In the genomic region with DNA sequence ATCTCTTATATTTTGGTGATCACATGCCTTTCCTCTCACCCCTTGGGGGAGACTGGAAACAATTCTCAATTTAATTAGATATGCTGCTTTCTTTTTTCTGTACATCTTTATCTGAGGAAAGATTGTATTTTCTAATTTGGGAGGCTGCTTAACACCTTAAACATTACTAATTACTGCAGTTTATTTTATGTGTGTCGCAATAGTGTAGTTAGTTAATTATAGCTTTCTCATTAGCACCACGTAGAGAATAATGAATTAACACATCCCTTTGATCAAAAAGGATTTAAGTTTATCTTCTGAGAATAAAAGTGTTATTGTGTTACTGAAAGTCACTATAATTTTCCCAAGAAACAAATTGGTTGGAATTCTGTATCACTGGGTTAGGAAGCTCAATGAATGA, we compare ENCODE assay signal across 25 cellular contexts. TPM values are rescaled to one million over a fixed set of nuclear protein-coding genes. Genes with fewer than 3 reads are reported as not detected.
DNase-seq lines count a peak whose midpoint lies in the region; ATAC-seq, FAIRE-seq and TF ChIP-seq lines count a peak whose summit lies in the region.
"Had no signal": no experiment of that assay in that cellular context is flagged by ENCODE, and none has a peak within 500 bp of the region (broad histone marks: within the 10 kb centered on the region; RNA-seq: fewer than 3 reads in every experiment).

No MANE protein-coding gene starts in this region.

- CTCF ChIA-PET in IMR-90 (lab: Yijun Ruan, JAX): no interaction called here
- CTCF ChIA-PET in K562 (lab: Yijun Ruan, JAX; ENCODE audit: low intra/inter-chr PET ratio): no interaction called here

- no peak overlapping the region for H3K9ac ChIP-seq in IMR-90 (ENCODE audit: low read depth, low read length)
- no peak overlapping the region for H3K9ac ChIP-seq in K562 (ENCODE audit: insufficient read depth in 1 of 2, low read depth in 2 of 2, low read length in 2 of 2)
- no peak overlapping the region for H3K9ac ChIP-seq in endocrine pancreas (ENCODE audit: control insufficient read depth, insufficient read depth, low read length)
- peak overlapping the region; percentile 22 for H3K9ac ChIP-seq in neural cell (ENCODE audit: low read length)
- H3K9ac ChIP-seq: BLaER1 had no signal

- H3K27me3 ChIP-seq in IMR-90 (ENCODE audit: control insufficient read depth, insufficient read depth, low read length) (peaks cover 9% of the 10 kb centered on the region), K562 (ENCODE audit: control insufficient read depth in 2 of 2, insufficient read depth in 2 of 2, low read length in 2 of 2) (no peaks in the 10 kb centered on the region), endocrine pancreas (ENCODE audit: control insufficient read depth, insufficient read depth, low read length) (no peaks in the 10 kb centered on the region), neural cell (ENCODE audit: insufficient read depth, low read depth, low read length) (no peaks in the 10 kb centered on the region)

- H3K4ac ChIP-seq in IMR-90 (ENCODE audit: low read depth, low read length): no peak overlapping the region

- WGBS in IMR-90 (ENCODE audit: extremely low coverage in 2 of 2, insufficient read length in 1 of 2), 2 experiments: no CpG with 5 or more reads among the region's 2 CpGs
- 0% methylated on average over 2 of the region's 2 CpGs for WGBS in K562 (ENCODE audit: insufficient coverage, low coverage, missing lambda C conversion rate)

- dilution Hi-C loops in IMR-90 (cut with HindIII; ENCODE audit: low sequenced_read_pairs, unreplicated experiment): no loop called here

- H3K36me3 ChIP-seq in IMR-90 (ENCODE audit: control insufficient read depth, insufficient read depth, low read length): no peaks in the 10 kb centered on the region
- H3K36me3 ChIP-seq in K562 (ENCODE audit: control insufficient read depth, insufficient read depth, low read length): no peaks in the 10 kb centered on the region
- no peaks in the 10 kb centered on the region for H3K36me3 ChIP-seq in endocrine pancreas (ENCODE audit: control insufficient read depth, insufficient read depth, low read length)
- no peaks in the 10 kb centered on the region for H3K36me3 ChIP-seq in neural cell (ENCODE audit: insufficient read depth, low read length)
- H3K36me3 ChIP-seq: BE2C, BLaER1 had no signal

- no peaks in the 10 kb centered on the region for H3K9me2 ChIP-seq in neural cell (ENCODE audit: insufficient read depth, low read length)

- no peak overlapping the region for H2AK9ac ChIP-seq in IMR-90 (replicated peaks; ENCODE audit: low read depth, low read length, poor library complexity)

- H3K27ac Mint-ChIP-seq in activated T-cell treated with anti-CD3 and anti-CD28 coated beads, Interleukin-2, amount 50 U/mL, for 72 hours: no peak overlapping the region
- H3K27ac Mint-ChIP-seq: CD14-positive monocyte; CD4-positive, alpha-beta memory T cell; CD4-positive, CD25-positive, alpha-beta regulatory T cell had no signal

- FAIRE-seq in K562 (lab: Jason Lieb, UNC): no peak
- FAIRE-seq: A204.1, D721Med, G401.6, GM12891, GM19239 had no signal

- no peak overlapping the region for H2AK5ac ChIP-seq in IMR-90 (ENCODE audit: low read depth, low read length)

- no peak overlapping the region for H3K4me3 ChIP-seq in IMR-90 (ENCODE audit: insufficient read depth, low read depth, low read length)
- H3K4me3 ChIP-seq in K562: no peak overlapping the region
- peak overlapping the region; percentile 59 for H3K4me3 ChIP-seq in endocrine pancreas (ENCODE audit: control insufficient read depth, insufficient read depth, low read length)
- peak overlapping the region; percentile 81 for H3K4me3 ChIP-seq in neural cell (ENCODE audit: low read length)
- H3K4me3 ChIP-seq: BLaER1 had no signal

- H3K27me3 Mint-ChIP-seq in activated T-cell treated with anti-CD3 and anti-CD28 coated beads, Interleukin-2, amount 50 U/mL, for 72 hours (ENCODE audit: low read depth): peaks cover 8% of the 10 kb centered on the region

- H3K14ac ChIP-seq in IMR-90 (replicated peaks; ENCODE audit: low read depth, low read length): no peak overlapping the region

- H3K23ac ChIP-seq in IMR-90 (ENCODE audit: low read depth, low read length): no peak overlapping the region

- in situ Hi-C loops in IMR-90 (cut with MboI; ENCODE audit: low sequenced_read_pairs): no loop called here
- in situ Hi-C loops in K562 (cut with MboI): no loop called here

- H3K4me1 Mint-ChIP-seq in activated T-cell treated with anti-CD3 and anti-CD28 coated beads, Interleukin-2, amount 50 U/mL, for 72 hours (ENCODE audit: low read depth): no peaks in the 10 kb centered on the region
- H3K4me1 Mint-ChIP-seq: CD14-positive monocyte had no signal

- no peaks in the 10 kb centered on the region for H4K20me1 ChIP-seq in IMR-90 (ENCODE audit: insufficient read depth, low read length)
- no peaks in the 10 kb centered on the region for H4K20me1 ChIP-seq in K562 (replicated peaks; ENCODE audit: control insufficient read depth, insufficient read depth, low read length)
- no peaks in the 10 kb centered on the region for H4K20me1 ChIP-seq in neural cell (ENCODE audit: insufficient read depth)
- H4K20me1 ChIP-seq: BLaER1 had no signal

- H3K4me2 ChIP-seq in IMR-90 (ENCODE audit: low read depth, low read length): no peak overlapping the region
- no peak overlapping the region for H3K4me2 ChIP-seq in K562 (ENCODE audit: insufficient read depth, low read length)
- H3K4me2 ChIP-seq in neural cell (ENCODE audit: low read length): peak overlapping the region; percentile 55
- H3K4me2 ChIP-seq: BLaER1 had no signal

- no peak overlapping the region for H3K56ac ChIP-seq in IMR-90 (ENCODE audit: extremely low read depth, insufficient read depth, low read length)

- POLR2A ChIA-PET in IMR-90 (lab: Charles Lee; ENCODE audit: unreplicated experiment): no interaction called here
- POLR2A ChIA-PET in K562 (lab: Yijun Ruan, JAX): no interaction called here

- intact Hi-C loops in IMR-90 (cut with micrococcal nuclease) (no loop called here), K562 (cut with micrococcal nuclease) (no loop called here)

- H3K36me3 Mint-ChIP-seq in activated T-cell treated with anti-CD3 and anti-CD28 coated beads, Interleukin-2, amount 50 U/mL, for 72 hours (ENCODE audit: insufficient read depth in 2 of 2): peaks cover 3 to 5% of the 10 kb centered on the region in 2 donors
- H3K36me3 Mint-ChIP-seq: CD4-positive, alpha-beta memory T cell; CD4-positive, CD25-positive, alpha-beta regulatory T cell had no signal

- no peak overlapping the region for H4K8ac ChIP-seq in IMR-90 (ENCODE audit: low read depth in 2 of 2, low read length in 2 of 2)

- H3K9me3 Mint-ChIP-seq in activated T-cell treated with anti-CD3 and anti-CD28 coated beads, Interleukin-2, amount 50 U/mL, for 72 hours: peaks cover 0 to 2% of the 10 kb centered on the region in 2 donors

- H3K4me1 ChIP-seq in IMR-90 (ENCODE audit: control insufficient read depth, insufficient read depth, low read length) (no peaks in the 10 kb centered on the region), K562 (replicated peaks in 1 of 2; ENCODE audit: control insufficient read depth in 2 of 2, insufficient read depth in 2 of 2, low read length in 2 of 2) (no peaks in the 10 kb centered on the region; a peak in 1 of 5 replicates), endocrine pancreas (ENCODE audit: control insufficient read depth, insufficient read depth, low read length) (peaks cover 13% of the 10 kb centered on the region)
- H3K4me1 ChIP-seq: BE2C had no signal

- TF ChIP-seq RAD21 in IMR-90 (IDR thresholded peaks at IDR 0.05; ENCODE audit: low read length) (no peak), K562 (CRISPR knock-in tag; conservative IDR thresholded peaks at IDR 0.05 in 1 of 2, IDR thresholded peaks at IDR 0.05 in 1 of 2) (no peak), neural cell (conservative IDR thresholded peaks at IDR 0.05) (no peak)

- H3K9me1 ChIP-seq in IMR-90 (ENCODE audit: insufficient read depth, low read length): no peaks in the 10 kb centered on the region; the same call in 1 of the 2 replicates
- H3K9me1 ChIP-seq in K562 (ENCODE audit: control insufficient read depth, insufficient read depth, low read length): no peaks in the 10 kb centered on the region

- no peak for TF ChIP-seq POLR2A in IMR-90 (IDR thresholded peaks at IDR 0.05; ENCODE audit: low read depth, low read length)
- TF ChIP-seq POLR2A in K562 (conservative IDR thresholded peaks at IDR 0.05): no peak

- DNase-seq in IMR-90: no peak
- DNase-seq in K562 (ENCODE audit: extremely low read depth in 1 of 4, low spot score in 3 of 4): no peak
- no peak for DNase-seq in NCI-H1092 treated with DMSO at 0.1 percent for 48 hours (lab: John Stamatoyannopoulos, UW)
- no peak for DNase-seq in medulla oblongata (ENCODE audit: extremely low spot score)
- DNase-seq in activated T-cell treated with anti-CD3 and anti-CD28 coated beads, Interleukin-2, amount 50 U/mL, for 72 hours: no peak
- DNase-seq: 8988T; ACHN; BE2C; C1 segment of cervical spinal cord; CD4-positive, alpha-beta memory T cell; CD4-positive, CD25-positive, alpha-beta regulatory T cell; CD8-positive, alpha-beta memory T cell; COR-L47; DMS79 treated with DMSO at 0.1 percent for 48 hours; GF-D8 had no signal

- no peak overlapping the region for H2BK20ac ChIP-seq in IMR-90 (ENCODE audit: low read depth, low read length)

- H3K79me1 ChIP-seq in IMR-90 (ENCODE audit: low read depth in 1 of 2, low read length in 2 of 2): no peaks in the 10 kb centered on the region

- no peak overlapping the region for H2BK5ac ChIP-seq in IMR-90 (ENCODE audit: low read depth, low read length, poor library complexity, severe bottlenecking)

- TF ChIP-seq EP300 in K562 (IDR thresholded peaks at IDR 0.05; ENCODE audit: low read length): no peak
- no peak for TF ChIP-seq EP300 in neural cell (conservative IDR thresholded peaks at IDR 0.05; ENCODE audit: poor library complexity, severe bottlenecking)

- no peak overlapping the region for H2BK15ac ChIP-seq in IMR-90 (ENCODE audit: low read depth, low read length)

- no peaks in the 10 kb centered on the region for H3F3A ChIP-seq in neural cell (ENCODE audit: insufficient read depth, low read length, poor library complexity, severe bottlenecking)

- no peak overlapping the region for H4K5ac ChIP-seq in IMR-90 (ENCODE audit: low read depth, low read length)

- no peak overlapping the region for H3K27ac ChIP-seq in IMR-90 (ENCODE audit: insufficient read depth, low read length)
- H3K27ac ChIP-seq in K562 (ENCODE audit: extremely low read depth, low read depth, low read length): no peak overlapping the region
- H3K27ac ChIP-seq in neural cell (ENCODE audit: low read length): peak overlapping the region; percentile 68
- H3K27ac ChIP-seq: BLaER1 had no signal

- H2AFZ ChIP-seq in IMR-90 (replicated peaks; ENCODE audit: low read length, poor library complexity) (no peak overlapping the region), K562 (ENCODE audit: low read depth, low read length) (no peak overlapping the region), neural cell (ENCODE audit: low read depth, low read length) (no peak overlapping the region)

- no TSS peak for BruUV-seq in IMR-90 (replicated peaks; lab: Mats Ljungman, UMichigan)
- no TSS peak for BruUV-seq in K562 (replicated peaks; lab: Mats Ljungman, UMichigan)

- H3K79me2 ChIP-seq in K562 (ENCODE audit: control insufficient read depth, insufficient read depth, low read length) (no peaks in the 10 kb centered on the region), neural cell (replicated peaks; ENCODE audit: insufficient read depth, low read length) (peaks cover 36% of the 10 kb centered on the region)

- ATAC-seq in IMR-90 (ENCODE audit: low read depth): no peak
- ATAC-seq in K562: no peak
- no peak for ATAC-seq in activated T-cell treated with anti-CD3 and anti-CD28 coated beads, Interleukin-2, amount 50 U/mL, for 72 hours (replicated peaks in 1 of 2)

- no peak overlapping the region for H4K91ac ChIP-seq in IMR-90 (ENCODE audit: insufficient read depth, low read depth, low read length)

- TF ChIP-seq CTCF in IMR-90 (conservative IDR thresholded peaks at IDR 0.05; ENCODE audit: low read depth, low read length): no peak
- TF ChIP-seq CTCF in K562 (IDR thresholded peaks at IDR 0.05 in 2 of 3, conservative IDR thresholded peaks at IDR 0.05 in 1 of 3; ENCODE audit: insufficient read depth in 2 of 3, low read depth in 1 of 3, low read length in 3 of 3): no peak
- no peak for TF ChIP-seq CTCF in neural cell (IDR thresholded peaks at IDR 0.05; ENCODE audit: poor library complexity, severe bottlenecking)

- H3K18ac ChIP-seq in IMR-90 (ENCODE audit: low read depth, low read length): no peak overlapping the region

- no peak overlapping the region for H3K4me3 Mint-ChIP-seq in activated T-cell treated with anti-CD3 and anti-CD28 coated beads, Interleukin-2, amount 50 U/mL, for 72 hours
- H3K4me3 Mint-ChIP-seq: CD4-positive, alpha-beta memory T cell; CD4-positive, CD25-positive, alpha-beta regulatory T cell; CD8-positive, alpha-beta memory T cell had no signal

- H3K9me3 ChIP-seq in IMR-90 (ENCODE audit: control insufficient read depth, insufficient read depth, low read length): no peaks in the 10 kb centered on the region
- no peaks in the 10 kb centered on the region for H3K9me3 ChIP-seq in K562 (replicated peaks; ENCODE audit: control insufficient read depth, insufficient read depth, low read depth, low read length)
- H3K9me3 ChIP-seq in endocrine pancreas (ENCODE audit: control insufficient read depth, low read length): no peaks in the 10 kb centered on the region
- no peaks in the 10 kb centered on the region for H3K9me3 ChIP-seq in neural cell (ENCODE audit: low read length)
- H3K9me3 ChIP-seq: BE2C had no signal

- H2BK120ac ChIP-seq in IMR-90 (ENCODE audit: low read depth, low read length): no peak overlapping the region

RNA-seq across cellular contexts. Expression of gene CHL1, which starts 4.2 kb away (rescaled TPM):
- total RNA-seq in IMR-90 (2012; rRNA removed): 1.6 and 2.2 TPM in 2 replicates
- polyA plus RNA-seq in IMR-90 (2012; rRNA removed): 0.38 and 0.87 TPM in 2 replicates
- 0.11 and 0.15 TPM in 2 replicates for polyA plus RNA-seq in IMR-90 (2012; cell fraction: cytosol; rRNA removed)
- polyA plus RNA-seq in IMR-90 (2012; cell fraction: nucleus; rRNA removed; ENCODE audit: low replicate concordance): 0.08 and 0.50 TPM in 2 replicates
- not detected in 2 replicates for total RNA-seq in K562 (2011; cell fraction: chromatin; rRNA removed; ENCODE audit: low replicate concordance)
- total RNA-seq in K562 (2011; cell fraction: nucleolus; rRNA removed): not detected in 2 replicates
- total RNA-seq in K562 (2011; cell fraction: nucleoplasm; rRNA removed): not detected in 2 replicates
- total RNA-seq in K562 (2014; rRNA removed): not detected in 2 replicates
- not detected in 2 replicates for total RNA-seq in K562 (2014; rRNA removed; fragmentation: Illumina TruSeq; extraction: Trizol)
- total RNA-seq in K562 (2015; rRNA removed; fragmentation: Illumina TruSeq; extraction: Trizol): not detected in 2 replicates
- 0.02 TPM in 1 of 2 replicates, not detected in the other for total RNA-seq in K562 (2021)
- polyA plus RNA-seq in K562 (2011; rRNA removed): not detected in 2 replicates
- polyA plus RNA-seq in K562 (2011; cell fraction: cytosol; rRNA removed): not detected in 2 replicates
- not detected in 2 replicates for polyA plus RNA-seq in K562 (2011; cell fraction: nucleus; rRNA removed)
- not detected in 2 replicates for polyA plus RNA-seq in K562 (2012)
- polyA plus RNA-seq in K562 (2014; fragmentation: Illumina TruSeq; extraction: Trizol): not detected in 2 replicates
- not detected for polyA plus RNA-seq in K562 (2014; fragmentation: Nextera tagmentation; extraction: Ambion mirVana)
- polyA plus RNA-seq in K562 (2014; rRNA removed): not detected in 2 replicates
- polyA minus RNA-seq in K562 (2011; rRNA and poly(A)+ RNA removed): not detected in 2 replicates
- not detected in 2 replicates for polyA minus RNA-seq in K562 (2011; cell fraction: cytosol; rRNA and poly(A)+ RNA removed)
- polyA minus RNA-seq in K562 (2011; cell fraction: nucleus; rRNA and poly(A)+ RNA removed): not detected in 2 replicates
- polyA plus RNA-seq in neural cell: 187 and 199 TPM in 2 replicates
- 521 and 631 TPM in 2 replicates for polyA minus RNA-seq in neural cell
- total RNA-seq in activated T-cell treated with anti-CD3 and anti-CD28 coated beads, Interleukin-2, amount 50 U/mL, for 72 hours: not detected
- total RNA-seq: A673; CD4-positive, alpha-beta memory T cell; CD4-positive, CD25-positive, alpha-beta regulatory T cell; CD8-positive, alpha-beta memory T cell had no signal
- polyA plus RNA-seq: CD14-positive monocyte; CD4-positive, alpha-beta memory T cell; CD4-positive, CD25-positive, alpha-beta regulatory T cell; CD8-positive, alpha-beta memory T cell had no signal

Comparison
In these comparisons a context has a peak if more than half of its experiments do, and no peak if none do; other contexts are left out.
1. H3K4me3 ChIP-seq: peak in endocrine pancreas (single experiment) and neural cell (single experiment); none in IMR-90 (single experiment) and K562 (single experiment).